1 cellular context compared by ENCODE assay signal in the genomic region with DNA sequence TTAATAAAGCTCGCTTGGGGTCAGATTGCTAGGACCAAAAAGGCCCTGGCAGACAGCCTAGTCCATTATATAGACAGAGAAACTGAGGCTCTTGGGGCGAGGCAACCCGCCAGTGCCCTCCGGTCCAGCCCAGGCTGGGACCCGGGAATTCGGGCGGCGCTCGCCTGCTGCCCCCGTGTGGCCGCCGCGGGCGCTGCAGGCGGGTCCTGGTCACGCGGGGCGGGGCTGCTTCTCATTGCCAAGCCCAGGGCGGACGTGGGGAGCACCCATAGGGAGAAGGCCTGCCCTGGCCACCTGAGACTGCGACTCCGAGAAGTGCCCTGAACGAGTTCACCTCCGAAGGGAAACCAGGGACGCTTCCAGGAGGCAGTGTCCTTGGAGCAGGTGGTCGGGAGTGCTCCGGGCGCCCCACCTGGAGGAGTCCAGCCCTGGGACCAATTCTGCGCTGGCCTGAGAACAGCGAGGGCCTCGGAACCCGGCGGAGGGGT.
TF ChIP-seq lines count a peak whose summit lies in the region.

No MANE protein-coding gene starts in this region.

TF ChIP-seq in HCT116, 20 proteins besides CTCF, POLR2A, EP300 and RAD21 (continued from another document):
- TF ChIP-seq YY1 (IDR thresholded peaks at IDR 0.05; ENCODE audit: extremely low read depth, insufficient replicate concordance, low read depth, low read length) (peak; percentile 16), EZH2phosphoT487 (IDR thresholded peaks at IDR 0.05; ENCODE audit: borderline replicate concordance) (no peak), POLR2AphosphoS5 (IDR thresholded peaks at IDR 0.05; ENCODE audit: low read depth, low read length) (peak; percentile 30; the same call in 1 of the 2 replicates), CEBPB (IDR thresholded peaks at IDR 0.05; ENCODE audit: low read depth) (no peak), REST (IDR thresholded peaks at IDR 0.05; ENCODE audit: low read depth) (no peak), SIN3A (IDR thresholded peaks at IDR 0.05; ENCODE audit: low read depth) (no peak)
